ENCODE assay signal across 11 cellular contexts in genomic region chr12:65155784-65156183, GRCh38. TPM values are rescaled to one million over a fixed set of nuclear protein-coding genes. Genes with fewer than 3 reads are reported as not detected.
DNase-seq lines count a peak whose midpoint lies in the region; ATAC-seq and TF ChIP-seq lines count a peak whose summit lies in the region.
"Had no signal": no experiment of that assay in that cellular context is flagged by ENCODE, and none has a peak within 500 bp of the region (broad histone marks: within the 10 kb centered on the region; RNA-seq: fewer than 3 reads in every experiment).

No MANE protein-coding gene starts in this region.

- H3K27me3 ChIP-seq in ACC112 (ENCODE audit: insufficient read depth, low read length) (peaks cover 9% of the 10 kb centered on the region), stomach (no peaks in the 10 kb centered on the region)

- no peaks in the 10 kb centered on the region for H3K36me3 ChIP-seq in ACC112 (ENCODE audit: insufficient read depth, low read length)
- H3K36me3 ChIP-seq in stomach: no peaks in the 10 kb centered on the region
- H3K36me3 ChIP-seq: lower lobe of right lung had no signal

- TF ChIP-seq CTCF in stomach (IDR thresholded peaks at IDR 0.05): no peak

- H3K27ac ChIP-seq in ACC112 (ENCODE audit: low read depth, low read length): no peak overlapping the region
- no peak overlapping the region for H3K27ac ChIP-seq in stomach
- H3K27ac ChIP-seq: lower lobe of right lung had no signal

- H3K27me3 Mint-ChIP-seq in T-helper 1 cell treated with Interleukin-12 subunit alpha and Interleukin-12 subunit beta and Interleukin-4 antibody, amounts not matched to agents 30 μg/mL and 1 μg/mL, for 36 hours (ENCODE audit: low read depth): peaks cover 27% of the 10 kb centered on the region

- no peak for TF ChIP-seq EP300 in stomach (IDR thresholded peaks at IDR 0.05)

- no peak overlapping the region for H3K4me3 ChIP-seq in ACC112 (ENCODE audit: low read depth, low read length)
- no peak overlapping the region for H3K4me3 ChIP-seq in stomach
- H3K4me3 ChIP-seq: lower lobe of right lung had no signal

- 60 to 79% (median 62%) methylated on average over 3 of the region's 3 CpGs for WGBS in stomach, 5 donors

- no peaks in the 10 kb centered on the region for H3K9me3 Mint-ChIP-seq in T-helper 1 cell treated with Interleukin-12 subunit alpha and Interleukin-12 subunit beta and Interleukin-4 antibody, amounts not matched to agents 30 μg/mL and 1 μg/mL, for 36 hours

- H3K79me2 ChIP-seq in ACC112 (ENCODE audit: control insufficient read depth, insufficient read depth, low read length, unreplicated experiment): no peaks in the 10 kb centered on the region

- intact Hi-C loops in stomach (cut with DNase I; ENCODE audit: low total_unique reads): no loop called here

- peak overlapping the region; percentile 83 for H2AFZ ChIP-seq in ACC112 (ENCODE audit: low read length, unreplicated experiment)

- H3K4me3 Mint-ChIP-seq in T-helper 1 cell treated with Interleukin-12 subunit alpha and Interleukin-12 subunit beta and Interleukin-4 antibody, amounts not matched to agents 30 μg/mL and 1 μg/mL, for 36 hours: no peak overlapping the region

- TF ChIP-seq POLR2A in stomach (IDR thresholded peaks at IDR 0.05): no peak

- DNase-seq in MV-4-11 (lab: John Stamatoyannopoulos, UW) (no peak), stomach (no peak), NCI-H510A treated with DMSO at 0.1 percent for 48 hours (lab: John Stamatoyannopoulos, UW) (no peak)
- DNase-seq: foreskin melanocyte, lower lobe of right lung, NCI-H524 treated with DMSO at 0.1 percent for 48 hours had no signal

- H3K4me1 Mint-ChIP-seq in T-helper 1 cell treated with Interleukin-12 subunit alpha and Interleukin-12 subunit beta and Interleukin-4 antibody, amounts not matched to agents 30 μg/mL and 1 μg/mL, for 36 hours (ENCODE audit: low read depth): peaks cover 11% of the 10 kb centered on the region

- peaks cover 2% of the 10 kb centered on the region for H3K36me3 Mint-ChIP-seq in T-helper 1 cell treated with Interleukin-12 subunit alpha and Interleukin-12 subunit beta and Interleukin-4 antibody, amounts not matched to agents 30 μg/mL and 1 μg/mL, for 36 hours (ENCODE audit: low read depth)

- peaks cover 8% of the 10 kb centered on the region for H3K4me1 ChIP-seq in ACC112 (ENCODE audit: control insufficient read depth, insufficient read depth, low read length, unreplicated experiment)
- no peaks in the 10 kb centered on the region for H3K4me1 ChIP-seq in stomach
- H3K4me1 ChIP-seq: lower lobe of right lung had no signal

- no peaks in the 10 kb centered on the region for H3K9me3 ChIP-seq in stomach
- H3K9me3 ChIP-seq: lower lobe of right lung had no signal

- H3K27ac Mint-ChIP-seq in T-helper 1 cell treated with Interleukin-12 subunit alpha and Interleukin-12 subunit beta and Interleukin-4 antibody, amounts not matched to agents 30 μg/mL and 1 μg/mL, for 36 hours: peak overlapping the region; percentile 83

- ATAC-seq in GM19351 (IDR thresholded peaks at IDR 0.05; ENCODE audit: unreplicated experiment): peak; percentile 35
- ATAC-seq in HG02938 (IDR thresholded peaks at IDR 0.05; ENCODE audit: unreplicated experiment): peak; percentile 23
- no peak for ATAC-seq in HG03108 (IDR thresholded peaks at IDR 0.05; ENCODE audit: unreplicated experiment)

RNA-seq across cellular contexts. Expression of gene LEMD3, which starts 13.6 kb away (rescaled TPM):
- total RNA-seq in stomach: 100 to 1,000 TPM in 1 of 5 donors, 10 to 100 TPM in 4; 10.5 to 230 (median 31.2) TPM
- polyA plus RNA-seq in stomach: 1 to 10 TPM; 2.7 to 5.8 (median 3.9) TPM

RNA-seq across cellular contexts. Expression of gene WIF1, which starts 34.7 kb away (rescaled TPM):
- total RNA-seq in stomach: 10 to 100 TPM in 2 of 5 donors, 1 to 10 TPM in 2, not detected in 1; 1.4 to 11.1 (median 7.1) TPM
- polyA plus RNA-seq in stomach: under 1 TPM in 1 of 3 donors, not detected in 2; 0.10 TPM
